Comparison of ENCODE assay signal across 21 cellular contexts in the genomic region with DNA sequence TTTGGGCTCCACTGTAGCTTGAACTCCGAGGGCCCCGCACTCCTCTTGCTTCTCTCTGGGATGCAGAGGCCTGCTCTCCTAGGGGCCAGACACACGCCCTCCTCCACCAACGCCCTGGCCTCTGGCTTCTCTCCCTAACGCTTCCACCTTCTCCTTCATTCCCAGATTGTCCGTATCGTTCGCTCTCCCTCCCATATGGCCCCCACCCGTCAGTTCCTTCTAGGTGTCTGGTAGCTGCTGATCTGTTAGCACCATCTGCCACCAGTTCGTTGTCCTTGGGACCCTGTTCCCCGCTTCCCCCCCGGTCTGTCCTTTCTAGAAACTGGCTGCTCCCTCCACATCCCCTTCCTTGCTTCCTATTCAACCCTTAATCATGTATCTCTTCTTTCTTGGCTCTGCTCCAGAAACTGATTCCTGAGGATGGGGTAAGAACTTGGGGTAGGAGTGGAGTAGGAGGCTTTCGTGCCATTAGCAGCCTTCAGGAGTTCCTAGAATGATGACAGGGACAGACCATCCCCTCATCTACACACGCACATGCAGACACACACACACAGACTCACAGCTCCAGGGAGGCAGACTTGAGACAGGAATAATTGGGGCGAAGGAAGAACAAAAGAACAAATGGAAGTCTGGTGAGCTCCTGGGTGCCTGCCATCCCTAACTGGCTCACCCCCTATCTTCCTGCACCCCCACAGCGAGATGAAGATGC. TPM values are rescaled to one million over a fixed set of nuclear protein-coding genes. Genes with fewer than 3 reads are reported as not detected.
A peak's percentile ranks its signal among the peaks of the same experiment; 100 is the strongest.
DNase-seq lines count a peak whose midpoint lies in the region; TF ChIP-seq lines count a peak whose summit lies in the region.
"Had no signal": no experiment of that assay in that cellular context is flagged by ENCODE, and none has a peak within 500 bp of the region (broad histone marks: within the 10 kb centered on the region; RNA-seq: fewer than 3 reads in every experiment).

No MANE protein-coding gene starts in this region.

- intact Hi-C loops in testis (cut with DNase I; ENCODE audit: low total_unique reads): no loop called here

- TF ChIP-seq POLR2A in testis (IDR thresholded peaks at IDR 0.05): no peak

- H3K4me1 ChIP-seq in testis: peaks cover 12% of the 10 kb centered on the region

- H3K27ac Mint-ChIP-seq in type B pancreatic cell: no peak overlapping the region
- H3K27ac Mint-ChIP-seq: activated CD4-positive, alpha-beta memory T cell treated with anti-CD3 and anti-CD28 coated beads for 36 hours had no signal

- H3K4me3 Mint-ChIP-seq in type B pancreatic cell: peak overlapping the region; percentile 13
- H3K4me3 Mint-ChIP-seq: activated CD4-positive, alpha-beta memory T cell treated with anti-CD3 and anti-CD28 coated beads for 36 hours had no signal

- H3K9me3 ChIP-seq in WERI-Rb-1 (ENCODE audit: severe bottlenecking): no peaks in the 10 kb centered on the region
- no peaks in the 10 kb centered on the region for H3K9me3 ChIP-seq in testis
- H3K9me3 ChIP-seq: heart left ventricle had no signal

- H3K27ac ChIP-seq in WERI-Rb-1 (peak overlapping the region; percentile 71), testis (no peak overlapping the region)
- H3K27ac ChIP-seq: heart left ventricle had no signal

- H3K27me3 ChIP-seq in WERI-Rb-1 (ENCODE audit: insufficient read depth, low read depth, severe bottlenecking) (no peaks in the 10 kb centered on the region), testis (no peaks in the 10 kb centered on the region)

- peak; percentile 22 for DNase-seq in NCI-H2227 (lab: John Stamatoyannopoulos, UW; ENCODE audit: unreplicated experiment)
- no peak for DNase-seq in NCI-H2227 treated with DMSO at 0.1 percent for 48 hours (lab: John Stamatoyannopoulos, UW)
- DNase-seq in WERI-Rb-1: peak; percentile 79
- DNase-seq in fibroblast of the aortic adventitia (ENCODE audit: low read depth): peak; percentile 22
- no peak for DNase-seq in type B pancreatic cell (ENCODE audit: extremely low spot score, unreplicated experiment)
- no peak for DNase-seq in NOMO-1 (lab: John Stamatoyannopoulos, UW; ENCODE audit: unreplicated experiment in 2 of 2)
- no peak for DNase-seq in medulla oblongata (ENCODE audit: extremely low spot score)
- DNase-seq in testis: no peak
- DNase-seq: activated CD4-positive, alpha-beta memory T cell treated with anti-CD3 and anti-CD28 coated beads for 36 hours; activated CD4-positive, CD25-positive, alpha-beta regulatory T cell; activated naive CD4-positive, alpha-beta T cell; activated T-cell treated with anti-CD3 and anti-CD28 coated beads for 4 hours; heart left ventricle; KBM-7; left ventricle myocardium superior; MV-4-11; NCI-H2029; NCI-H510A treated with DMSO at 0.1 percent for 48 hours; stimulated activated CD4-positive, alpha-beta T cell treated with anti-CD3 and anti-CD28 coated beads, Interleukin-12 subunit alpha, Interleukin-12 subunit beta, amount 100 ng/mL, for 4 hours; T-helper 9 cell had no signal

- TF ChIP-seq CTCF in WERI-Rb-1 (IDR thresholded peaks at IDR 0.05; ENCODE audit: low read depth, low read length): no peak
- no peak for TF ChIP-seq CTCF in fibroblast of the aortic adventitia (IDR thresholded peaks at IDR 0.05; ENCODE audit: insufficient read depth, low read length)
- TF ChIP-seq CTCF in type B pancreatic cell (conservative IDR thresholded peaks at IDR 0.05): no peak
- TF ChIP-seq CTCF in testis (IDR thresholded peaks at IDR 0.05): no peak

- 64 to 71% methylated on average over 16 of the region's 16 CpGs for WGBS in testis, 2 donors

- H3K9me3 Mint-ChIP-seq in type B pancreatic cell: no peaks in the 10 kb centered on the region
- H3K9me3 Mint-ChIP-seq: activated CD4-positive, alpha-beta memory T cell treated with anti-CD3 and anti-CD28 coated beads for 36 hours had no signal

- peaks cover 50% of the 10 kb centered on the region for H3K36me3 ChIP-seq in WERI-Rb-1
- H3K36me3 ChIP-seq in testis (ENCODE audit: low read depth, missing control alignments): no peaks in the 10 kb centered on the region
- H3K36me3 ChIP-seq: heart left ventricle had no signal

- peaks cover 63% of the 10 kb centered on the region for H3K27me3 Mint-ChIP-seq in type B pancreatic cell

- H3K36me3 Mint-ChIP-seq in type B pancreatic cell: peaks cover 3% of the 10 kb centered on the region
- H3K36me3 Mint-ChIP-seq: activated CD4-positive, alpha-beta memory T cell treated with anti-CD3 and anti-CD28 coated beads for 36 hours had no signal

- no peak overlapping the region for H3K4me3 ChIP-seq in WERI-Rb-1 (ENCODE audit: low read depth, low read length)
- H3K4me3 ChIP-seq in fibroblast of the aortic adventitia (ENCODE audit: low read depth, low read length): no peak overlapping the region
- no peak overlapping the region for H3K4me3 ChIP-seq in testis
- H3K4me3 ChIP-seq: heart left ventricle had no signal

- peaks cover 30% of the 10 kb centered on the region for H3K4me1 Mint-ChIP-seq in type B pancreatic cell (ENCODE audit: unreplicated experiment)

RNA-seq across cellular contexts. Expression of a gene that starts 4.3 kb away (rescaled TPM):
- total RNA-seq in fibroblast of the aortic adventitia (ENCODE audit: low replicate concordance) (not detected in 2 replicates), type B pancreatic cell (ENCODE audit: low replicate concordance) (1.9 and 4.8 TPM in 2 replicates), testis (10 to 100 TPM in 1 of 2 donors, 1 to 10 TPM in 1; 6.1 to 11.6 TPM)
- polyA plus RNA-seq in testis (ENCODE audit: insufficient read depth, low read depth, low replicate concordance): 10.1 TPM
- polyA plus RNA-seq: BJ had no signal

RNA-seq across cellular contexts. Expression of a gene that starts 25.1 kb away (rescaled TPM):
- total RNA-seq in fibroblast of the aortic adventitia (ENCODE audit: low replicate concordance) (0.25 and 0.36 TPM in 2 replicates), type B pancreatic cell (ENCODE audit: low replicate concordance) (2.0 and 3.0 TPM in 2 replicates), testis (1 to 10 TPM; 3.2 to 6.1 TPM)
- 17.8 TPM for polyA plus RNA-seq in testis (ENCODE audit: insufficient read depth, low read depth, low replicate concordance)
- total RNA-seq: activated CD4-positive, alpha-beta memory T cell treated with anti-CD3 and anti-CD28 coated beads for 36 hours; left ventricle myocardium superior had no signal

RNA-seq across cellular contexts. Expression of a gene that starts 27.4 kb away (rescaled TPM):
- total RNA-seq in fibroblast of the aortic adventitia (ENCODE audit: low replicate concordance) (34.5 and 82.2 TPM in 2 replicates), type B pancreatic cell (ENCODE audit: low replicate concordance) (94.1 and 104 TPM in 2 replicates), testis (100 to 1,000 TPM; 108 to 112 TPM)
- 128 TPM for polyA plus RNA-seq in testis (ENCODE audit: insufficient read depth, low read depth, low replicate concordance)

RNA-seq across cellular contexts. Expression of a gene that starts 32.3 kb away (rescaled TPM):
- total RNA-seq in fibroblast of the aortic adventitia (ENCODE audit: low replicate concordance) (17.8 and 68.7 TPM in 2 replicates), type B pancreatic cell (ENCODE audit: low replicate concordance) (80.7 and 123 TPM in 2 replicates), testis (10 to 100 TPM; 45.0 to 47.1 TPM)
- 32.1 TPM for polyA plus RNA-seq in testis (ENCODE audit: insufficient read depth, low read depth, low replicate concordance)

RNA-seq across cellular contexts. Expression of a gene that starts 33.3 kb away (rescaled TPM):
- total RNA-seq in fibroblast of the aortic adventitia (ENCODE audit: low replicate concordance): 7.4 and 11.0 TPM in 2 replicates
- 10.2 and 22.1 TPM in 2 replicates for total RNA-seq in type B pancreatic cell (ENCODE audit: low replicate concordance)
- 10 to 100 TPM; 10.5 to 11.3 TPM for total RNA-seq in testis
- polyA plus RNA-seq in testis (ENCODE audit: insufficient read depth, low read depth, low replicate concordance): 12.0 TPM

Comparison
In these comparisons a context has a peak if more than half of its experiments do, and no peak if none do; other contexts are left out.
1. DNase-seq: peak in NCI-H2227 (single experiment), WERI-Rb-1 (single experiment) and fibroblast of the aortic adventitia (single experiment); none in NCI-H2227 treated with DMSO at 0.1 percent for 48 hours (single experiment), type B pancreatic cell (single experiment), NOMO-1 (0 of 2), medulla oblongata (single experiment) and testis (single experiment).